In the genomic region with DNA sequence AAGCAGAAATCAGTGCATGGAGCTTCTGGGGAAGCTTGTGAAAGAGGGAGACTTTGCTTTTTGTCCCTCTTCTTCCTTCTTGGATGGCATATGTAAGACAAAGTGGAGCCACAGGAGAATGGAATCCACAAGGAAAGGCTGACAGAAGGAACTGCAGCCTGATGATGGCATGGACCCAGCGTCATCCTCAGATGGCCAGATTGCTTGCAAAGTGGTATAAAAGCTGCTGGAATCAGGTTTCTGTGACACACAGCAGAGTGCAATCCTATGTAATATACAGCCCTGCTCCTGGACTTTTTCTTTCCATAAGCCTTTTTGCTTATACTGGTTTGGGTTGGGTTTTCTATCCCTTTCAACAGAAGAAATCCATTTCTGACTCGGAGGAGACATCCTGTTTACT, we compare ENCODE assay signal across 1 cellular context.
TF ChIP-seq lines count a peak whose summit lies in the region.

No MANE protein-coding gene starts in this region.

TF ChIP-seq in GM23338, 12 proteins besides CTCF, POLR2A, EP300 and RAD21 (continued from another document):
- TF ChIP-seq, protein P1, sequence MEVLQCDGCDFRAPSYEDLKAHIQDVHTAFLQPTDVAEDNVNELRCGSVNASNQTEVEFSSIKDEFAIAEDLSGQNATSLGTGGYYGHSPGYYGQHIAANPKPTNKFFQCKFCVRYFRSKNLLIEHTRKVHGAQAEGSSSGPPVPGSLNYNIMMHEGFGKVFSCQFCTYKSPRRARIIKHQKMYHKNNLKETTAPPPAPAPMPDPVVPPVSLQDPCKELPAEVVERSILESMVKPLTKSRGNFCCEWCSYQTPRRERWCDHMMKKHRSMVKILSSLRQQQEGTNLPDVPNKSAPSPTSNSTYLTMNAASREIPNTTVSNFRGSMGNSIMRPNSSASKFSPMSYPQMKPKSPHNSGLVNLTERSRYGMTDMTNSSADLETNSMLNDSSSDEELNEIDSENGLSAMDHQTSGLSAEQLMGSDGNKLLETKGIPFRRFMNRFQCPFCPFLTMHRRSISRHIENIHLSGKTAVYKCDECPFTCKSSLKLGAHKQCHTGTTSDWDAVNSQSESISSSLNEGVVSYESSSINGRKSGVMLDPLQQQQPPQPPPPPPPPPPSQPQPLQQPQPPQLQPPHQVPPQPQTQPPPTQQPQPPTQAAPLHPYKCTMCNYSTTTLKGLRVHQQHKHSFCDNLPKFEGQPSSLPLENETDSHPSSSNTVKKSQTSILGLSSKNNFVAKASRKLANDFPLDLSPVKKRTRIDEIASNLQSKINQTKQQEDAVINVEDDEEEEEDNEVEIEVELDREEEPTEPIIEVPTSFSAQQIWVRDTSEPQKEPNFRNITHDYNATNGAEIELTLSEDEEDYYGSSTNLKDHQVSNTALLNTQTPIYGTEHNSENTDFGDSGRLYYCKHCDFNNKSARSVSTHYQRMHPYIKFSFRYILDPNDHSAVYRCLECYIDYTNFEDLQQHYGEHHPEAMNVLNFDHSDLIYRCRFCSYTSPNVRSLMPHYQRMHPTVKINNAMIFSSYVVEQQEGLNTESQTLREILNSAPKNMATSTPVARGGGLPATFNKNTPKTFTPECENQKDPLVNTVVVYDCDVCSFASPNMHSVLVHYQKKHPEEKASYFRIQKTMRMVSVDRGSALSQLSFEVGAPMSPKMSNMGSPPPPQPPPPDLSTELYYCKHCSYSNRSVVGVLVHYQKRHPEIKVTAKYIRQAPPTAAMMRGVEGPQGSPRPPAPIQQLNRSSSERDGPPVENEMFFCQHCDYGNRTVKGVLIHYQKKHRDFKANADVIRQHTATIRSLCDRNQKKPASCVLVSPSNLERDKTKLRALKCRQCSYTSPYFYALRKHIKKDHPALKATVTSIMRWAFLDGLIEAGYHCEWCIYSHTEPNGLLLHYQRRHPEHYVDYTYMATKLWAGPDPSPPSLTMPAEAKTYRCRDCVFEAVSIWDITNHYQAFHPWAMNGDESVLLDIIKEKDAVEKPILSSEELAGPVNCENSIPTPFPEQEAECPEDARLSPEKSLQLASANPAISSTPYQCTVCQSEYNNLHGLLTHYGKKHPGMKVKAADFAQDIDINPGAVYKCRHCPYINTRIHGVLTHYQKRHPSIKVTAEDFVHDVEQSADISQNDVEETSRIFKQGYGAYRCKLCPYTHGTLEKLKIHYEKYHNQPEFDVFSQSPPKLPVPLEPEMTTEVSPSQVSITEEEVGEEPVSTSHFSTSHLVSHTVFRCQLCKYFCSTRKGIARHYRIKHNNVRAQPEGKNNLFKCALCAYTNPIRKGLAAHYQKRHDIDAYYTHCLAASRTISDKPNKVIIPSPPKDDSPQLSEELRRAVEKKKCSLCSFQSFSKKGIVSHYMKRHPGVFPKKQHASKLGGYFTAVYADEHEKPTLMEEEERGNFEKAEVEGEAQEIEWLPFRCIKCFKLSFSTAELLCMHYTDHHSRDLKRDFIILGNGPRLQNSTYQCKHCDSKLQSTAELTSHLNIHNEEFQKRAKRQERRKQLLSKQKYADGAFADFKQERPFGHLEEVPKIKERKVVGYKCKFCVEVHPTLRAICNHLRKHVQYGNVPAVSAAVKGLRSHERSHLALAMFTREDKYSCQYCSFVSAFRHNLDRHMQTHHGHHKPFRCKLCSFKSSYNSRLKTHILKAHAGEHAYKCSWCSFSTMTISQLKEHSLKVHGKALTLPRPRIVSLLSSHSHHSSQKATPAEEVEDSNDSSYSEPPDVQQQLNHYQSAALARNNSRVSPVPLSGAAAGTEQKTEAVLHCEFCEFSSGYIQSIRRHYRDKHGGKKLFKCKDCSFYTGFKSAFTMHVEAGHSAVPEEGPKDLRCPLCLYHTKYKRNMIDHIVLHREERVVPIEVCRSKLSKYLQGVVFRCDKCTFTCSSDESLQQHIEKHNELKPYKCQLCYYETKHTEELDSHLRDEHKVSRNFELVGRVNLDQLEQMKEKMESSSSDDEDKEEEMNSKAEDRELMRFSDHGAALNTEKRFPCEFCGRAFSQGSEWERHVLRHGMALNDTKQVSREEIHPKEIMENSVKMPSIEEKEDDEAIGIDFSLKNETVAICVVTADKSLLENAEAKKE (CRISPR knock-in tag; IDR thresholded peaks at IDR 0.05), result no peak
- TF ChIP-seq NANOG (IDR thresholded peaks at IDR 0.05; ENCODE audit: borderline replicate concordance) (no peak), JUNB (IDR thresholded peaks at IDR 0.05; ENCODE audit: unreplicated experiment) (no peak), CREB1 (CRISPR knock-in tag; IDR thresholded peaks at IDR 0.05; ENCODE audit: low read depth) (no peak), EZH2 (IDR thresholded peaks at IDR 0.05; ENCODE audit: low read depth, unreplicated experiment) (no peak)
